ENCODE assay signal across 28 cellular contexts in the genomic region with DNA sequence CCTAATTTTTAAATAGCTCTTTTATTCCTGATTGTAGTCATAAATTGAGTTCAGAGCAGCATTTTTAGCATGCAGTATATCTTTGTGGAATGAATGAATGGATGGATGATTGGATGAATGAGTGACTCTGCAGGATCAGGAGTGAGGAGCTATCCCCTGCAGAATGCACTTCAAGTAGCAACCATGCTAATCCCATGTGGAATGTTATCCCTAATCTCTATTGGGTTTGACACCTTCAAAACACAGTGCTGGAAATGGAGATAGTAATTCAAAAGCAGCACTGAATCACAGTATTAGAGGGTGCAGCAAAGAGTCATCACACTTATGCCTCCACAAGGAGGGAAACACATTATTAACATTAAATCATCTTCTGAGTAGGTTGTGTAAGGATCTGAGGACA.
"Had no signal": no experiment of that assay in that cellular context is flagged by ENCODE, and none has a peak within 500 bp of the region (broad histone marks: within the 10 kb centered on the region; RNA-seq: fewer than 3 reads in every experiment).

No MANE protein-coding gene starts in this region.

- ATAC-seq: naive thymus-derived CD4-positive, alpha-beta T cell; natural killer cell; pancreas; right cardiac atrium; right lobe of liver; stimulated activated effector memory CD8-positive, alpha-beta T cell treated with anti-CD3 and anti-CD28 coated beads, Interleukin-12 subunit alpha, Interleukin-12 subunit beta, amount 100 ng/mL, for 72 hours; stimulated activated naive B cell treated with anti-CD40 and anti-IgM and Interleukin-4, amounts not matched to agents 10 μg/mL and 1 μg/mL and 100 μg/mL, for 72 hours; stimulated activated naive CD8-positive, alpha-beta T cell treated with anti-CD3 and anti-CD28 coated beads, Interleukin-15, amount 100 ng/mL, for 72 hours; stimulated activated naive CD8-positive, alpha-beta T cell treated with anti-CD3 and anti-CD28 coated beads, Interleukin-15, Interleukin-2, amounts not matched to agents 100 U/mL and 50 U/mL, for 24 hours; upper lobe of right lung had no signal

- DNase-seq: naive thymus-derived CD4-positive, alpha-beta T cell; natural killer cell; nucleus accumbens; pancreas; retina; right cardiac atrium; right lobe of liver; sigmoid colon; small intestine; stimulated activated CD4-positive, alpha-beta T cell treated with anti-CD3 and anti-CD28 coated beads, Interleukin-15, amount 100 ng/mL, for 24 hours; stimulated activated CD4-positive, alpha-beta T cell treated with anti-CD3 and anti-CD28 coated beads, Interleukin-2, amount 100 ng/mL, for 24 hours; stimulated activated CD4-positive, alpha-beta T cell treated with anti-CD3 and anti-CD28 coated beads, Interleukin-2, amount 100 ng/mL, for 48 hours; stimulated activated CD4-positive, alpha-beta T cell treated with anti-CD3 and anti-CD28 coated beads, Interleukin-4, amount 100 ng/mL, for 24 hours; stimulated activated naive B cell treated with anti-CD40 and anti-IgM and Interleukin-4, amounts not matched to agents 10 μg/mL and 1 μg/mL and 100 μg/mL, for 72 hours; stimulated activated naive CD8-positive, alpha-beta T cell treated with anti-CD3 and anti-CD28 coated beads, Interleukin-15, amount 100 ng/mL, for 72 hours; stimulated activated naive CD8-positive, alpha-beta T cell treated with anti-CD3 and anti-CD28 coated beads, Interleukin-15, Interleukin-2, amounts not matched to agents 100 U/mL and 50 U/mL, for 24 hours; substantia nigra; testis; tibial artery; transverse colon; upper lobe of right lung; uterus had no signal

- H3K27ac ChIP-seq: neutrophil, pancreas, prostate gland, right lobe of liver, sigmoid colon, suprapubic skin, testis, tibial artery, transverse colon, upper lobe of right lung, uterus had no signal

- H3K27ac Mint-ChIP-seq: natural killer cell; nephron; stimulated activated effector memory CD8-positive, alpha-beta T cell treated with anti-CD3 and anti-CD28 coated beads, Interleukin-12 subunit alpha, Interleukin-12 subunit beta, amount 100 ng/mL, for 72 hours; stimulated activated naive B cell treated with anti-CD40 and anti-IgM and Interleukin-4, amounts not matched to agents 10 μg/mL and 1 μg/mL and 100 μg/mL, for 72 hours; stimulated activated naive CD8-positive, alpha-beta T cell treated with anti-CD3 and anti-CD28 coated beads, Interleukin-15, amount 100 ng/mL, for 72 hours; type B pancreatic cell had no signal

- H3K27me3 Mint-ChIP-seq: stimulated activated naive B cell treated with anti-CD40 and anti-IgM and Interleukin-4, amounts not matched to agents 10 μg/mL and 1 μg/mL and 100 μg/mL, for 72 hours; stimulated activated naive CD8-positive, alpha-beta T cell treated with anti-CD3 and anti-CD28 coated beads, Interleukin-15, amount 100 ng/mL, for 72 hours had no signal

- H3K36me3 Mint-ChIP-seq: naive thymus-derived CD4-positive, alpha-beta T cell; natural killer cell; stimulated activated effector memory CD8-positive, alpha-beta T cell treated with anti-CD3 and anti-CD28 coated beads, Interleukin-12 subunit alpha, Interleukin-12 subunit beta, amount 100 ng/mL, for 72 hours; stimulated activated naive B cell treated with anti-CD40 and anti-IgM and Interleukin-4, amounts not matched to agents 10 μg/mL and 1 μg/mL and 100 μg/mL, for 72 hours; type B pancreatic cell had no signal

- H3K4me1 Mint-ChIP-seq: naive thymus-derived CD4-positive, alpha-beta T cell; natural killer cell; nephron; stimulated activated effector memory CD8-positive, alpha-beta T cell treated with anti-CD3 and anti-CD28 coated beads, Interleukin-12 subunit alpha, Interleukin-12 subunit beta, amount 100 ng/mL, for 72 hours; stimulated activated naive B cell treated with anti-CD40 and anti-IgM and Interleukin-4, amounts not matched to agents 10 μg/mL and 1 μg/mL and 100 μg/mL, for 72 hours; stimulated activated naive CD8-positive, alpha-beta T cell treated with anti-CD3 and anti-CD28 coated beads, Interleukin-15, amount 100 ng/mL, for 72 hours had no signal

- H3K4me3 Mint-ChIP-seq: naive thymus-derived CD4-positive, alpha-beta T cell; natural killer cell; nephron; stimulated activated effector memory CD8-positive, alpha-beta T cell treated with anti-CD3 and anti-CD28 coated beads, Interleukin-12 subunit alpha, Interleukin-12 subunit beta, amount 100 ng/mL, for 72 hours; stimulated activated naive B cell treated with anti-CD40 and anti-IgM and Interleukin-4, amounts not matched to agents 10 μg/mL and 1 μg/mL and 100 μg/mL, for 72 hours; stimulated activated naive CD8-positive, alpha-beta T cell treated with anti-CD3 and anti-CD28 coated beads, Interleukin-15, amount 100 ng/mL, for 72 hours; type B pancreatic cell had no signal

- H3K36me3 ChIP-seq: neutrophil, pancreas, prostate gland, right lobe of liver, sigmoid colon, suprapubic skin, tibial artery, transverse colon, upper lobe of right lung, uterus had no signal

- H3K9me3 ChIP-seq: neutrophil, pancreas, prostate gland, right lobe of liver, sigmoid colon, suprapubic skin, testis, tibial artery, upper lobe of right lung, uterus had no signal

- H3K4me1 ChIP-seq: pancreas, prostate gland, right lobe of liver, sigmoid colon, suprapubic skin, testis, tibial artery, transverse colon, upper lobe of right lung, uterus had no signal

- H3K27me3 ChIP-seq: neutrophil, right lobe of liver, suprapubic skin, testis, tibial artery, transverse colon, upper lobe of right lung, uterus had no signal

- H3K9me3 Mint-ChIP-seq: type B pancreatic cell had no signal

- H3K4me3 ChIP-seq: pancreas, prostate gland, right lobe of liver, sigmoid colon, suprapubic skin, testis, tibial artery, transverse colon, upper lobe of right lung, uterus had no signal
